ENCODE assay signal across 8 cellular contexts in genomic region chrX:80808854-80809493, GRCh38. TPM values are rescaled to one million over a fixed set of nuclear protein-coding genes. Genes with fewer than 3 reads are reported as not detected.
DNase-seq lines count a peak whose midpoint lies in the region; ATAC-seq and TF ChIP-seq lines count a peak whose summit lies in the region.

No MANE protein-coding gene starts in this region.

- WGBS in neuronal stem cell (ENCODE audit: extremely low coverage in 2 of 2, insufficient read length in 2 of 2, insufficient replicate concordance in 1 of 2), 2 donors, result no CpG with 5 or more reads among the region's 26 CpGs

- H2BK12ac ChIP-seq in neuronal stem cell (ENCODE audit: low read length), result no peak overlapping the region

- DNase-seq in NCI-H510A treated with DMSO at 0.1 percent for 48 hours (lab: John Stamatoyannopoulos, UW) (peak; percentile 37), fibroblast of peridontal ligament (ENCODE audit: extremely low read depth) (peak; percentile 5), neuronal stem cell (ENCODE audit: low spot score) (peak; percentile 14), NCI-H1048 (lab: John Stamatoyannopoulos, UW) (no peak)
- DNase-seq in activated T-cell treated with anti-CD3 and anti-CD28 coated beads, Interleukin-2, amount 50 U/mL, for 48 hours, result peak; percentile 43 to 46

- peak overlapping the region; percentile 87 to 96 for H3K4me3 ChIP-seq in neuronal stem cell (ENCODE audit: low read length in 2 of 2)

- no peak overlapping the region for H2AK5ac ChIP-seq in neuronal stem cell (ENCODE audit: low read depth, low read length)

- H2BK5ac ChIP-seq in neuronal stem cell (ENCODE audit: low read length), result no peak overlapping the region

- no peak overlapping the region for H3K4ac ChIP-seq in neuronal stem cell (ENCODE audit: low read length)

- no peak overlapping the region for H3K18ac ChIP-seq in neuronal stem cell (ENCODE audit: low read length)

- peak; percentile 2 for TF ChIP-seq POLR2A in GM18951 (IDR thresholded peaks at IDR 0.05; ENCODE audit: extremely low read depth, insufficient read depth, insufficient read length)

- H3K9ac ChIP-seq in neuronal stem cell (ENCODE audit: low read depth, low read length, poor library complexity), result peak overlapping the region; percentile 81

- no peak overlapping the region for H2BK15ac ChIP-seq in neuronal stem cell (ENCODE audit: low read length)

- H3K14ac ChIP-seq in neuronal stem cell (ENCODE audit: low read length), result no peak overlapping the region

- no peaks in the 10 kb centered on the region for H3K79me1 ChIP-seq in neuronal stem cell (ENCODE audit: low read depth, low read length)

- peak overlapping the region; percentile 85 for H2AFZ ChIP-seq in neuronal stem cell (ENCODE audit: low read length)

- no peak for ATAC-seq in HG03432 (IDR thresholded peaks at IDR 0.05; ENCODE audit: unreplicated experiment)
- no peak for ATAC-seq in HG02763 (IDR thresholded peaks at IDR 0.05; ENCODE audit: unreplicated experiment)

- H4K91ac ChIP-seq in neuronal stem cell (ENCODE audit: low read depth, low read length, poor library complexity), result no peak overlapping the region

- H4K8ac ChIP-seq in neuronal stem cell (ENCODE audit: low read depth, low read length), result no peak overlapping the region

- H3K36me3 ChIP-seq in neuronal stem cell (replicated peaks in 1 of 2; ENCODE audit: control insufficient read depth in 2 of 2, insufficient read depth in 2 of 2, low read length in 2 of 2), result no peaks in the 10 kb centered on the region

- H2BK120ac ChIP-seq in neuronal stem cell (ENCODE audit: low read depth, low read length), result no peak overlapping the region

- no peak overlapping the region for H3K23ac ChIP-seq in neuronal stem cell (ENCODE audit: low read depth, low read length, poor library complexity)

- H3K9me3 ChIP-seq in neuronal stem cell (replicated peaks in 1 of 2; ENCODE audit: control insufficient read depth in 2 of 2, insufficient read depth in 1 of 2, low read depth in 1 of 2, low read length in 2 of 2), result no peaks in the 10 kb centered on the region

- H3K27ac ChIP-seq in neuronal stem cell (replicated peaks; ENCODE audit: low read length), result no peak overlapping the region

- H3K4me1 ChIP-seq in neuronal stem cell (ENCODE audit: control insufficient read depth in 2 of 2, insufficient read depth in 1 of 2, low read depth in 1 of 2, low read length in 2 of 2), result no peaks in the 10 kb centered on the region

- in situ Hi-C loops in GM18951 (cut with MboI; ENCODE audit: low sequenced_read_pairs, unreplicated experiment), result no loop called here

- peak overlapping the region; percentile 67 for H3K4me2 ChIP-seq in neuronal stem cell (ENCODE audit: insufficient read depth, low read length, poor library complexity, severe bottlenecking)

- H3K27me3 ChIP-seq in neuronal stem cell (ENCODE audit: control insufficient read depth in 3 of 3, insufficient read depth in 3 of 3, low read depth in 1 of 3, low read length in 3 of 3), result no peaks in the 10 kb centered on the region

RNA-seq across cellular contexts. Expression of gene BRWD3, which starts 0.7 kb away (rescaled TPM):
- 14.8 TPM for polyA plus RNA-seq in neuronal stem cell (2013, experiment 1 of 2)
- 14.6 TPM for polyA plus RNA-seq in neuronal stem cell (2013, experiment 2 of 2)
